1 cellular context compared by ENCODE assay signal in genomic region chr4:68719075-68719473, GRCh38.
TF ChIP-seq lines count a peak whose summit lies in the region.

No MANE protein-coding gene starts in this region.

TF ChIP-seq in GM12878, 131 proteins besides CTCF, POLR2A, EP300 and RAD21 (continued from another document):
- TF ChIP-seq ATF2 (IDR thresholded peaks at IDR 0.05; ENCODE audit: low read length) (no peak), PML (IDR thresholded peaks at IDR 0.05; ENCODE audit: low read length) (no peak), BHLHE40 (IDR thresholded peaks at IDR 0.05; ENCODE audit: borderline replicate concordance in 1 of 2, low read depth in 2 of 2, low read length in 1 of 2) (no peak), PAX8 (IDR thresholded peaks at IDR 0.05) (no peak), TCF12 (IDR thresholded peaks at IDR 0.05; ENCODE audit: low read depth, low read length) (no peak), ZBTB33 (IDR thresholded peaks at IDR 0.05) (no peak), MTA3 (IDR thresholded peaks at IDR 0.05; ENCODE audit: borderline replicate concordance, low read length) (no peak), CBX5 (IDR thresholded peaks at IDR 0.05; ENCODE audit: low read depth) (no peak), IRF4 (IDR thresholded peaks at IDR 0.05; ENCODE audit: low read depth, low read length) (no peak), PAX5 (IDR thresholded peaks at IDR 0.05; ENCODE audit: borderline replicate concordance, low read depth, low read length) (no peak), YY1 (IDR thresholded peaks at IDR 0.05; ENCODE audit: low read depth, low read length) (no peak)
- TF ChIP-seq, protein P1, sequence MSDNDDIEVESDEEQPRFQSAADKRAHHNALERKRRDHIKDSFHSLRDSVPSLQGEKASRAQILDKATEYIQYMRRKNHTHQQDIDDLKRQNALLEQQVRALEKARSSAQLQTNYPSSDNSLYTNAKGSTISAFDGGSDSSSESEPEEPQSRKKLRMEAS (IDR thresholded peaks at IDR 0.05; ENCODE audit: low read depth, low read length), result no peak
- TF ChIP-seq, protein P2, sequence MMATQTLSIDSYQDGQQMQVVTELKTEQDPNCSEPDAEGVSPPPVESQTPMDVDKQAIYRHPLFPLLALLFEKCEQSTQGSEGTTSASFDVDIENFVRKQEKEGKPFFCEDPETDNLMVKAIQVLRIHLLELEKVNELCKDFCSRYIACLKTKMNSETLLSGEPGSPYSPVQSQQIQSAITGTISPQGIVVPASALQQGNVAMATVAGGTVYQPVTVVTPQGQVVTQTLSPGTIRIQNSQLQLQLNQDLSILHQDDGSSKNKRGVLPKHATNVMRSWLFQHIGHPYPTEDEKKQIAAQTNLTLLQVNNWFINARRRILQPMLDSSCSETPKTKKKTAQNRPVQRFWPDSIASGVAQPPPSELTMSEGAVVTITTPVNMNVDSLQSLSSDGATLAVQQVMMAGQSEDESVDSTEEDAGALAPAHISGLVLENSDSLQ (IDR thresholded peaks at IDR 0.05), result no peak
